8 cellular contexts compared by ENCODE assay signal in the genomic region with DNA sequence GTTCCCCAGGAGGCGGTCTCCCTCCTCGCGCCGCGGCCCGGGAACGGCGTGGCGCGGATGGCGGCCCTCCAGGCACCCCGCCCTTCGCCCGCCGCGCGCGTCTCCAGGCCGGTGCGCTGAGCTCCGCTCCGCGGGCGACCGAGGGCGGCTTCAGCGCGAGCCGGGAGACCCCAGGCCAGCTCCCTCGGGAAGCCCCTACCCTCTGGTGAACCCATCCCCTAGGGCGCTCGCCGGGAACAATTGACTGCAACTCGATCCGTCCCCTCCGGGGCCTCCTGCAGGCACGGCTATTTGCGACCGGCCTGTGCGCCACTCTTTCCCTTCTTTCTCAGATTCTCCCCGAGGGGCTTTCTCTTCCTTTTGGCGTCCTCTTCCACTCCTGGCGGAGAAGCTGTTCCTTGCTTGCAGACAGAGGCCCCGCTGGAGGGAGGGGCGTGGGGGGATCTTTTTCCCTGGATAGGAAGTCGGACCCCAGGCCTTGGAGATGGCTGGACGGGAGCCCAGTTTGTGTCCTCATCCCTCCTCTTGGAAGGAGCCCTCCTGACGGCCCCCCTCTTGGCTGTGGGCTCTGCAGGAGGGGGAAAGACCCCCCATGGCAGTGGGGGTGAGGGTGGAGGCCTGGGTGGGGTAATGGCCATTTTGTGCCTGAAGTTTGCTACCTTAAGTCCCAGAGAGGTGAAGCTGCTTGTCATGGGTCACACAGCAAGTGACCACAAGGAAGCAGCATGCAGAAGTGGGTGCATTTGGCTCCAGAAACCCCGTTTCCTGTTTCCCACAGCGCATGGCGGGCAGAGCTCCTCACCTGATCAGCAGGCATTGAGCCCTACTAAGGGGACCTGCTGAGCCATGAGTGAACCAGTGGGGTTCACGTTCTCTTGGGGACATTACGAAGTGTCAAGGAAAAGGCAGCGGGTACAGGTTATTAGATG. TPM values are rescaled to one million over a fixed set of nuclear protein-coding genes. Genes with fewer than 3 reads are reported as not detected.
DNase-seq lines count a peak whose midpoint lies in the region; ATAC-seq and TF ChIP-seq lines count a peak whose summit lies in the region.

No MANE protein-coding gene starts in this region.

- no peaks in the 10 kb centered on the region for H3K9me3 ChIP-seq in breast epithelium
- H3K9me3 ChIP-seq in right lobe of liver = no peaks in the 10 kb centered on the region
- no peaks in the 10 kb centered on the region for H3K9me3 ChIP-seq in thymus (ENCODE audit: control insufficient read depth)

- peak overlapping the region; percentile 61 to 85 (median 61) for H3K4me3 ChIP-seq in breast epithelium
- H3K4me3 ChIP-seq in right lobe of liver = peak overlapping the region; percentile 45 to 52 (median 49)
- H3K4me3 ChIP-seq in thymus (ENCODE audit: low read length) = peak overlapping the region; percentile 38

- H3K4me1 ChIP-seq in breast epithelium = peaks cover 7 to 14% of the 10 kb centered on the region in 2 donors
- peaks cover 0 to 10% (median 0%) of the 10 kb centered on the region in 4 donors for H3K4me1 ChIP-seq in right lobe of liver
- peaks cover 10% of the 10 kb centered on the region for H3K4me1 ChIP-seq in thymus (ENCODE audit: control insufficient read depth, insufficient read depth, low read length)

- peaks cover 23% of the 10 kb centered on the region for H3K27me3 Mint-ChIP-seq in activated CD4-positive, alpha-beta T cell treated with anti-CD3 and anti-CD28 coated beads for 36 hours

- H3K4me3 Mint-ChIP-seq in activated CD4-positive, alpha-beta T cell treated with anti-CD3 and anti-CD28 coated beads for 36 hours = peak overlapping the region; percentile 68

- H3K36me3 ChIP-seq in breast epithelium (no peaks in the 10 kb centered on the region), right lobe of liver (no peaks in the 10 kb centered on the region), thymus (ENCODE audit: control insufficient read depth, insufficient read depth) (no peaks in the 10 kb centered on the region)

- intact Hi-C loops in activated CD4-positive, alpha-beta T cell treated with anti-CD3 and anti-CD28 coated beads for 36 hours (cut with DNase I, micrococcal nuclease) = no loop called here
- intact Hi-C loops in breast epithelium (cut with DNase I; ENCODE audit: low total_unique reads) = no loop called here
- intact Hi-C loops in right lobe of liver (cut with DNase I) = no loop called here

- no peaks in the 10 kb centered on the region for H3K36me3 Mint-ChIP-seq in activated CD4-positive, alpha-beta T cell treated with anti-CD3 and anti-CD28 coated beads for 36 hours (ENCODE audit: low read depth)

- no peak for TF ChIP-seq POLR2A in breast epithelium (IDR thresholded peaks at IDR 0.05)
- TF ChIP-seq POLR2A in right lobe of liver (IDR thresholded peaks at IDR 0.05) = no peak

- peaks cover 0 to 16% of the 10 kb centered on the region in 2 donors for H3K27me3 ChIP-seq in breast epithelium
- peaks cover 0 to 17% of the 10 kb centered on the region in 2 donors for H3K27me3 ChIP-seq in right lobe of liver
- peaks cover 62% of the 10 kb centered on the region for H3K27me3 ChIP-seq in thymus (ENCODE audit: control insufficient read depth, insufficient read depth)

- DNase-seq in activated CD4-positive, alpha-beta T cell treated with anti-CD3 and anti-CD28 coated beads for 36 hours = peak; percentile 39
- DNase-seq in activated CD4-positive, alpha-beta T cell treated with anti-CD3 and anti-CD28 coated beads for 4 hours = no peak
- peak; percentile 39 for DNase-seq in NCI-H2171 (lab: John Stamatoyannopoulos, UW)
- DNase-seq in breast epithelium (ENCODE audit: low spot score in 2 of 2) = no peak
- no peak for DNase-seq in right lobe of liver
- DNase-seq in NCI-H128 (lab: John Stamatoyannopoulos, UW; ENCODE audit: unreplicated experiment) = no peak
- DNase-seq in HT-29 (ENCODE audit: low spot score) = no peak

- WGBS in right lobe of liver (ENCODE audit: insufficient coverage, low coverage, low lambda C conversion rate, missing lambda C conversion rate) = 5% methylated on average over 17 of the region's 54 CpGs
- 7% methylated on average over 54 of the region's 54 CpGs for WGBS in thymus

- TF ChIP-seq CTCF in breast epithelium (IDR thresholded peaks at IDR 0.05) (no peak), right lobe of liver (IDR thresholded peaks at IDR 0.05) (no peak)

- H3K27ac ChIP-seq in breast epithelium (peak overlapping the region; percentile 67 to 84), right lobe of liver (peak overlapping the region; percentile 15 to 65 (median 40)), thymus (ENCODE audit: low read depth) (no peak overlapping the region)

- peaks cover 22% of the 10 kb centered on the region for H3K4me1 Mint-ChIP-seq in activated CD4-positive, alpha-beta T cell treated with anti-CD3 and anti-CD28 coated beads for 36 hours

- no peaks in the 10 kb centered on the region for H3K9me3 Mint-ChIP-seq in activated CD4-positive, alpha-beta T cell treated with anti-CD3 and anti-CD28 coated beads for 36 hours (ENCODE audit: low read depth)

- POLR2A ChIA-PET in activated CD4-positive, alpha-beta T cell treated with anti-CD3 and anti-CD28 coated beads for 36 hours (lab: Charles Lee) = interaction anchor here (0.6 to 1.5 kb wide), 3 partner anchors 99 to 263 kb away, joined by 3 to 5 read pairs (median 3); no protein-coding TSS in a partner anchor

- ATAC-seq in activated CD4-positive, alpha-beta T cell treated with anti-CD3 and anti-CD28 coated beads for 36 hours = no peak
- ATAC-seq in right lobe of liver = no peak

- CTCF ChIA-PET in activated CD4-positive, alpha-beta T cell treated with anti-CD3 and anti-CD28 coated beads for 36 hours (lab: Charles Lee) = interaction anchor here (0.7 to 0.8 kb wide), 2 partner anchors 36 to 101 kb away, joined by 3 to 5 read pairs; no protein-coding TSS in a partner anchor

- peak overlapping the region; percentile 70 for H3K27ac Mint-ChIP-seq in activated CD4-positive, alpha-beta T cell treated with anti-CD3 and anti-CD28 coated beads for 36 hours

RNA-seq across cellular contexts. Expression of a gene that starts 2.3 kb away (rescaled TPM):
- total RNA-seq in activated CD4-positive, alpha-beta T cell treated with anti-CD3 and anti-CD28 coated beads for 36 hours = 10 to 100 TPM; 18.5 to 21.0 TPM
- total RNA-seq in breast epithelium (10 to 100 TPM; 17.9 to 24.9 (median 22.9) TPM), right lobe of liver (10 to 100 TPM in 5 of 6 experiments, 1 to 10 TPM in 1; 9.1 to 26.2 (median 11.9) TPM)
- 27.2 TPM for polyA plus RNA-seq in thymus
- total RNA-seq in HT-29 (2014; rRNA removed; shearing (Covaris generic)) = 2.0 and 3.8 TPM in 2 replicates

Comparison
In these comparisons a context has a peak if more than half of its experiments do, and no peak if none do; other contexts are left out.
1. DNase-seq: peak in activated CD4-positive, alpha-beta T cell treated with anti-CD3 and anti-CD28 coated beads for 36 hours (single experiment) and NCI-H2171 (single experiment); none in activated CD4-positive, alpha-beta T cell treated with anti-CD3 and anti-CD28 coated beads for 4 hours (0 of 2), breast epithelium (0 of 2), right lobe of liver (0 of 3), NCI-H128 (single experiment) and HT-29 (single experiment).
2. Peak in every context shown above with its lines, with median percentiles within 50 percentile points of each other: H3K4me3 ChIP-seq.